In the genomic region with DNA sequence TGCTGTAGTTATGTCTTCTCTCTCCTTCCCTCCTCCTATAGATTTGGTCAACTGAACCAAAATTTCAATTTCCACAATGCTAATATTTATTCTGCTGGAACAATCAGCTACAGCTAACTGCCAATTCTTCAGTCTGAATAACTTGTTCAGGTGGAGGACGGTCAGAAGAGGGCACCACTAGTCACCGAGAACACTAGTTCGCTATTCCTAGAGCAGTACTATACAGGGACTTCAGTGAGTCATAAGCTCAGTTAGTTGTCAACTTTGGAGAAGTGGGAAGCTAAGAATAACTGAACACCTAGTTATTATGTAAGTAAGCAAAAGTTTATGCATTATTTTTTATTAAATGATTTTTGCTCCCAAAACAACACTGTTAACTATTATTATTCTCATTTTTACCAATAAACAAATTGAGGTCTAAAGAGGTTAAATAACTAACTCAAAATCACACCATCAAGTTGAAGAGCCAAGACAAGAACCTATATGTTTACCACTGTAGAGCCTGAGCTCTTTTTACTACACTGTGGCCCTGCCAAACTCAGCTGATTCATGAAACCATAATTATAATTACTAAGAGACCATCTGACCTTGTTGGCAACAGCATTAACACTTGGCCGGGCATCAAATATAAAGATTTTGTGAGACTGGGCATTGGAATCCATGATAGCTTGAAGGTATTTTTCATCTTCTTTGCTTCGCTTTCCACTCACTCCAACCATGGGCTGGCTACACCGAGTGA, we compare ENCODE assay signal across 1 cellular context.
TF ChIP-seq lines count a peak whose summit lies in the region.

No MANE protein-coding gene starts in this region.

TF ChIP-seq in K562, 482 proteins besides CTCF, POLR2A, EP300 and RAD21 (continued from another document):
- peak; percentile 26; the same call in 1 of the 2 replicates for TF ChIP-seq CC2D1A (IDR thresholded peaks at IDR 0.05)
- no peak for TF ChIP-seq ZNF282 (CRISPR knock-in tag; IDR thresholded peaks at IDR 0.05)
- TF ChIP-seq SMAD2 (IDR thresholded peaks at IDR 0.05; ENCODE audit: low read depth, low read length) = no peak
- peak; percentile 29; the same call in 1 of the 2 replicates for TF ChIP-seq SMC3 (conservative IDR thresholded peaks at IDR 0.05; ENCODE audit: insufficient read depth, low read depth, low read length)
- TF ChIP-seq FOSL1 (tag; conservative IDR thresholded peaks at IDR 0.05) = peak; percentile 83
- no peak for TF ChIP-seq FOXK1 (CRISPR knock-in tag; IDR thresholded peaks at IDR 0.05; ENCODE audit: borderline replicate concordance)
- TF ChIP-seq, protein P1, sequence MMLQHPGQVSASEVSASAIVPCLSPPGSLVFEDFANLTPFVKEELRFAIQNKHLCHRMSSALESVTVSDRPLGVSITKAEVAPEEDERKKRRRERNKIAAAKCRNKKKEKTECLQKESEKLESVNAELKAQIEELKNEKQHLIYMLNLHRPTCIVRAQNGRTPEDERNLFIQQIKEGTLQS (IDR thresholded peaks at IDR 0.05) = peak; percentile 38; the same call in 1 of the 2 replicates
- TF ChIP-seq, protein P1 (CRISPR knock-in tag; conservative IDR thresholded peaks at IDR 0.05) = no peak
- no peak for TF ChIP-seq MXD1 (CRISPR knock-in tag; IDR thresholded peaks at IDR 0.05; ENCODE audit: borderline replicate concordance, poor library complexity, severe bottlenecking)
- TF ChIP-seq MYNN (IDR thresholded peaks at IDR 0.05) = no peak
- TF ChIP-seq MYNN (CRISPR knock-in tag; IDR thresholded peaks at IDR 0.05) = no peak
- TF ChIP-seq TAL1 (IDR thresholded peaks at IDR 0.05) = no peak
- TF ChIP-seq ZNF766 (CRISPR knock-in tag; conservative IDR thresholded peaks at IDR 0.05) = no peak
- TF ChIP-seq, protein P2, sequence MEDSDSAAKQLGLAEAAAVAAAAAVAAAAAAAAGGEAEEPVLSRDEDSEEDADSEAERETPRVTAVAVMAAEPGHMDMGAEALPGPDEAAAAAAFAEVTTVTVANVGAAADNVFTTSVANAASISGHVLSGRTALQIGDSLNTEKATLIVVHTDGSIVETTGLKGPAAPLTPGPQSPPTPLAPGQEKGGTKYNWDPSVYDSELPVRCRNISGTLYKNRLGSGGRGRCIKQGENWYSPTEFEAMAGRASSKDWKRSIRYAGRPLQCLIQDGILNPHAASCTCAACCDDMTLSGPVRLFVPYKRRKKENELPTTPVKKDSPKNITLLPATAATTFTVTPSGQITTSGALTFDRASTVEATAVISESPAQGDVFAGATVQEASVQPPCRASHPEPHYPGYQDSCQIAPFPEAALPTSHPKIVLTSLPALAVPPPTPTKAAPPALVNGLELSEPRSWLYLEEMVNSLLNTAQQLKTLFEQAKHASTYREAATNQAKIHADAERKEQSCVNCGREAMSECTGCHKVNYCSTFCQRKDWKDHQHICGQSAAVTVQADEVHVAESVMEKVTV (CRISPR knock-in tag; IDR thresholded peaks at IDR 0.05) = peak; percentile 58; the same call in 1 of the 2 replicates
- TF ChIP-seq SREBF1 (IDR thresholded peaks at IDR 0.05; ENCODE audit: borderline replicate concordance, low read depth, low read length) = no peak
- no peak for TF ChIP-seq ARHGAP35 (IDR thresholded peaks at IDR 0.05; ENCODE audit: partially characterized antibody)
- TF ChIP-seq SMAD4 (CRISPR knock-in tag; conservative IDR thresholded peaks at IDR 0.05) = no peak
- no peak for TF ChIP-seq ZBTB17 (CRISPR knock-in tag; IDR thresholded peaks at IDR 0.05)
- TF ChIP-seq PRMT5 (CRISPR knock-in tag; IDR thresholded peaks at IDR 0.05) = no peak
- no peak for TF ChIP-seq ELK3 (CRISPR knock-in tag; IDR thresholded peaks at IDR 0.05)
- TF ChIP-seq RFX7 (CRISPR knock-in tag; IDR thresholded peaks at IDR 0.05) = no peak
- TF ChIP-seq ETV5 (CRISPR knock-in tag; IDR thresholded peaks at IDR 0.05; ENCODE audit: low read depth) = no peak
- no peak for TF ChIP-seq FOXJ2 (tag; IDR thresholded peaks at IDR 0.05)
- TF ChIP-seq ETV6 (IDR thresholded peaks at IDR 0.05; ENCODE audit: borderline replicate concordance in 1 of 2, low read depth in 2 of 2, low read length in 1 of 2) = no peak
- no peak for TF ChIP-seq ETV6 (CRISPR knock-in tag; IDR thresholded peaks at IDR 0.05; ENCODE audit: borderline replicate concordance)
- no peak for TF ChIP-seq ZNF324 (CRISPR knock-in tag; IDR thresholded peaks at IDR 0.05)
- no peak for TF ChIP-seq ZNF224 (CRISPR knock-in tag; IDR thresholded peaks at IDR 0.05)
- 0 out of 2 replicates have a peak, but pooled peaks have one; percentile 5 for TF ChIP-seq CREM (IDR thresholded peaks at IDR 0.05; ENCODE audit: low read depth)
- no peak for TF ChIP-seq FOXA1 (IDR thresholded peaks at IDR 0.05; ENCODE audit: borderline replicate concordance)
- peak; percentile 66 for TF ChIP-seq JUND (IDR thresholded peaks at IDR 0.05; ENCODE audit: borderline replicate concordance, low read depth, low read length)
- TF ChIP-seq JUND (tag; IDR thresholded peaks at IDR 0.05; ENCODE audit: borderline replicate concordance, low read depth, low read length) = peak; percentile 66; the same call in 2 of the 3 replicates
- peak; percentile 84 for TF ChIP-seq HMBOX1 (IDR thresholded peaks at IDR 0.05)
- TF ChIP-seq ZBTB5 (IDR thresholded peaks at IDR 0.05) = no peak
- TF ChIP-seq BACH1 (tag; IDR thresholded peaks at IDR 0.05) = no peak
TF ChIP-seq in K562: peak in this region for 8.
